In the genomic region with DNA sequence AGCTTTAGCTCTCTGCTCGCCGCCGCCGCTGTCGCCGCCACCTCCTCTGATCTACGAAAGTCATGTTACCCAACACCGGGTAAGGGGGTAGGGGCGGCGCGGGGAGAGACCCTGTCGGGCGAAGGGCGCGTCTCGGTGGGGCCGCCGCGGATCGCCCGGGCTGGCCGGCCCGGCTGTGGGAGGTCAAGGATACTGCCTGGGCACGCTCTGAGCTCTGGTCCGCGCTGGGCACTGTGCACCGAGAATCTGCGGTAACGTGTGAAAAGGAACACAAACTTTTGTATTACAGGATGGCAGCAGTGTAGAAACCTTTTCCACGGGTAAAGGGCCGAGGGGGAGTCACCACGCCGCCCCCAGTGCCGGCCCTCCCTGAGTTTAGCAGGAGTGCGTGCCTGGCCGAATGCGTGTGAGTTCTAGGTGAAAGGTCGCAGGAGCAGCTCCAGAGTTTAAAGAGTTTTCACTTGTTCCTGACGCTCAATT, we compare ENCODE assay signal across 8 cellular contexts. TPM values are rescaled to one million over a fixed set of nuclear protein-coding genes. Genes with fewer than 3 reads are reported as not detected.
DNase-seq lines count a peak whose midpoint lies in the region; ATAC-seq, FAIRE-seq and TF ChIP-seq lines count a peak whose summit lies in the region.

TSS of gene HSDL2 (plus strand) at position 7 of the 480 bp plus-strand sequence. CDS start at position 63, 56 bp downstream.

- TF ChIP-seq EP300 in suprapubic skin (IDR thresholded peaks at IDR 0.05): no peak

- no peaks in the 10 kb centered on the region for H3K36me3 ChIP-seq in effector memory CD4-positive, alpha-beta T cell (ENCODE audit: control insufficient read depth, insufficient read depth, low read length)
- no peaks in the 10 kb centered on the region for H3K36me3 ChIP-seq in suprapubic skin

- no peak for FAIRE-seq in HTR-8/SVneo (lab: Jason Lieb, UNC)

- H3K27ac ChIP-seq in effector memory CD4-positive, alpha-beta T cell (ENCODE audit: insufficient read depth, low read length, poor library complexity, severe bottlenecking): peak within 1 kb of the TSS; percentile 89
- H3K27ac ChIP-seq in suprapubic skin: peak within 1 kb of the TSS; percentile 94

- H3K4me3 ChIP-seq in effector memory CD4-positive, alpha-beta T cell (ENCODE audit: insufficient read depth, low read depth, low read length, poor library complexity, severe bottlenecking): peak within 1 kb of the TSS; percentile 94
- H3K4me3 ChIP-seq in suprapubic skin: peak within 1 kb of the TSS; percentile 70

- in situ Hi-C loops in SK-MEL-5 (cut with HindIII; ENCODE audit: low pct_unique_long_range_greater_than_20kb, low sequenced_read_pairs): no loop called here

- ATAC-seq in GM18867 (IDR thresholded peaks at IDR 0.05; ENCODE audit: unreplicated experiment) (peak; percentile 34), HG03095 (IDR thresholded peaks at IDR 0.05; ENCODE audit: unreplicated experiment) (peak; percentile 21)

- no peak for TF ChIP-seq POLR2A in suprapubic skin (IDR thresholded peaks at IDR 0.05)

- peaks cover 8% of the 10 kb centered on the region for H3K4me1 ChIP-seq in effector memory CD4-positive, alpha-beta T cell (ENCODE audit: control insufficient read depth, insufficient read depth, low read length, poor library complexity, severe bottlenecking)
- H3K4me1 ChIP-seq in suprapubic skin: peaks cover 46% of the 10 kb centered on the region

- no peak for TF ChIP-seq CTCF in suprapubic skin (IDR thresholded peaks at IDR 0.05)

- under 1% methylated on average over 37 of the region's 39 CpGs for WGBS in suprapubic skin

- no peaks in the 10 kb centered on the region for H3K27me3 ChIP-seq in effector memory CD4-positive, alpha-beta T cell (replicated peaks; ENCODE audit: control insufficient read depth, insufficient read depth, low read length, poor library complexity, severe bottlenecking)
- H3K27me3 ChIP-seq in suprapubic skin: no peaks in the 10 kb centered on the region

- DNase-seq in A172 (ENCODE audit: low spot score) (no peak), SK-MEL-5 (ENCODE audit: low read depth, low spot score) (no peak), mesenteric fat pad (ENCODE audit: low spot score) (no peak), suprapubic skin (ENCODE audit: low spot score in 2 of 2) (no peak), HTR-8/SVneo (ENCODE audit: insufficient read length, low spot score) (no peak)
- DNase-seq in effector memory CD4-positive, alpha-beta T cell: no peak

- H3K9me3 ChIP-seq in effector memory CD4-positive, alpha-beta T cell (ENCODE audit: control insufficient read depth, low read length): no peaks in the 10 kb centered on the region
- H3K9me3 ChIP-seq in suprapubic skin: no peaks in the 10 kb centered on the region

RNA-seq across cellular contexts. Expression of gene HSDL2, which starts in this region (rescaled TPM):
- 19.5 and 23.2 TPM in 2 replicates for total RNA-seq in A172 (2014; rRNA removed; shearing (Covaris generic))
- 34.1 and 35.3 TPM in 2 replicates for total RNA-seq in SK-MEL-5 (2014; rRNA removed; shearing (Covaris generic))
- 22.8 and 27.6 TPM in 2 replicates for polyA plus RNA-seq in SK-MEL-5 (2015; cell fraction: cytosol; rRNA removed)
- polyA plus RNA-seq in SK-MEL-5 (2015; cell fraction: nucleus; rRNA removed): 19.2 and 23.6 TPM in 2 replicates
- total RNA-seq in mesenteric fat pad (90.0 TPM), suprapubic skin (10 to 100 TPM; 32.5 to 46.1 (median 33.2) TPM)
